1 cellular context compared by ENCODE assay signal in genomic region chr6:34455831-34456230, GRCh38.
TF ChIP-seq lines count a peak whose summit lies in the region.

No MANE protein-coding gene starts in this region.

TF ChIP-seq in HCT116, 20 proteins besides CTCF, POLR2A, EP300 and RAD21:
- TF ChIP-seq ZNF274 (IDR thresholded peaks at IDR 0.05; ENCODE audit: low read depth, low read length) (no peak), EZH2 (IDR thresholded peaks at IDR 0.05) (no peak), ELF1 (IDR thresholded peaks at IDR 0.05; ENCODE audit: borderline replicate concordance, low read depth) (no peak), SRF (IDR thresholded peaks at IDR 0.05; ENCODE audit: low read depth) (no peak), YY1 (IDR thresholded peaks at IDR 0.05; ENCODE audit: extremely low read depth, insufficient replicate concordance, low read depth, low read length) (no peak)
TF ChIP-seq in HCT116: peak in this region for 0.
